In genomic region chr1:26358411-26359384, GRCh38 we compare ENCODE assay signal across 9 cellular contexts. TPM values are rescaled to one million over a fixed set of nuclear protein-coding genes. Genes with fewer than 3 reads are reported as not detected.
DNase-seq lines count a peak whose midpoint lies in the region; ATAC-seq lines count a peak whose summit lies in the region.
"Had no signal": no experiment of that assay in that cellular context is flagged by ENCODE, and none has a peak within 500 bp of the region (broad histone marks: within the 10 kb centered on the region; RNA-seq: fewer than 3 reads in every experiment).

No MANE protein-coding gene starts in this region.

- H3K9ac ChIP-seq in iPS-15b (ENCODE audit: low read depth, low read length) = no peak overlapping the region

- H3K27me3 ChIP-seq in iPS-15b (ENCODE audit: control insufficient read depth, insufficient read depth, low read length) = peaks cover 36% of the 10 kb centered on the region

- peak overlapping the region; percentile 11 for H3K4me3 ChIP-seq in iPS-15b (ENCODE audit: low read depth, low read length)

- DNase-seq in M059J (ENCODE audit: low read depth) (peak; percentile 46), medulla oblongata (ENCODE audit: extremely low spot score) (no peak), 8988T (no peak), retina (no peak)
- peak; percentile 37 to 67 for DNase-seq in activated CD8-positive, alpha-beta memory T cell treated with anti-CD3 and anti-CD28 coated beads for 4 hours (ENCODE audit: low read depth in 2 of 2)
- DNase-seq in stimulated activated CD8-positive, alpha-beta memory T cell treated with anti-CD3 and anti-CD28 coated beads, Interleukin-4, amount 100 ng/mL, for 4 hours (ENCODE audit: low read depth in 2 of 2, low spot score in 1 of 2) = peak; percentile 43 to 52
- DNase-seq: NCI-H774 had no signal

- no peak for ATAC-seq in HG02798 (IDR thresholded peaks at IDR 0.05; ENCODE audit: poor library complexity, unreplicated experiment)

- no peaks in the 10 kb centered on the region for H3K36me3 ChIP-seq in iPS-15b (ENCODE audit: control insufficient read depth, insufficient read depth, low read length)

- H3K4me1 ChIP-seq in iPS-15b (ENCODE audit: control insufficient read depth, insufficient read depth, low read length) = peaks cover 13% of the 10 kb centered on the region

- no peaks in the 10 kb centered on the region for H3K9me3 ChIP-seq in iPS-15b (ENCODE audit: control insufficient read depth, insufficient read depth, low read length)

RNA-seq across cellular contexts. Expression of gene CRYBG2, which starts 4.8 kb away (rescaled TPM):
- 0.42 and 2.0 TPM in 2 replicates for total RNA-seq in M059J (2014; rRNA removed; shearing (Covaris generic))

RNA-seq across cellular contexts. Expression of gene ZNF683, which starts 13.9 kb away (rescaled TPM):
- total RNA-seq in M059J (2014; rRNA removed; shearing (Covaris generic)) = not detected in 2 replicates

RNA-seq across cellular contexts. Expression of gene CD52, which starts 40.9 kb away (rescaled TPM):
- not detected in 2 replicates for total RNA-seq in M059J (2014; rRNA removed; shearing (Covaris generic))

RNA-seq across cellular contexts. Expression of gene LIN28A, which starts 51.9 kb away (rescaled TPM):
- total RNA-seq in M059J (2014; rRNA removed; shearing (Covaris generic)) = not detected in 2 replicates

RNA-seq across cellular contexts. Expression of gene UBXN11, which starts 52.3 kb away (rescaled TPM):
- 4.1 and 7.3 TPM in 2 replicates for total RNA-seq in M059J (2014; rRNA removed; shearing (Covaris generic))

Comparison
In these comparisons a context has a peak if more than half of its experiments do, and no peak if none do; other contexts are left out.
1. DNase-seq: peak in M059J (single experiment), activated CD8-positive, alpha-beta memory T cell treated with anti-CD3 and anti-CD28 coated beads for 4 hours (2 of 2) and stimulated activated CD8-positive, alpha-beta memory T cell treated with anti-CD3 and anti-CD28 coated beads, Interleukin-4, amount 100 ng/mL, for 4 hours (2 of 2); none in medulla oblongata (single experiment), 8988T (single experiment) and retina (single experiment).